In genomic region chr12:71201136-71201679, GRCh38 we compare ENCODE assay signal across 20 cellular contexts. TPM values are rescaled to one million over a fixed set of nuclear protein-coding genes. Genes with fewer than 3 reads are reported as not detected.
"Had no signal": no experiment of that assay in that cellular context is flagged by ENCODE, and none has a peak within 500 bp of the region (broad histone marks: within the 10 kb centered on the region; RNA-seq: fewer than 3 reads in every experiment).

No MANE protein-coding gene starts in this region.

- ATAC-seq: effector memory CD8-positive, alpha-beta T cell; natural killer cell treated with Interleukin-12 subunit alpha and Interleukin-12 subunit beta and Interleukin-15 and Interleukin-18, amount 100 ng/mL, for 72 hours had no signal

- H3K9me3 ChIP-seq: right atrium auricular region, vagina had no signal

- H3K27me3 ChIP-seq: right atrium auricular region, tibial nerve, vagina had no signal

- H3K36me3 Mint-ChIP-seq: natural killer cell treated with Interleukin-12 subunit alpha and Interleukin-12 subunit beta and Interleukin-15 and Interleukin-18, amount 100 ng/mL, for 72 hours had no signal

- H3K27ac ChIP-seq: epithelial cell of prostate, right atrium auricular region, tibial nerve, vagina had no signal

- H3K27ac Mint-ChIP-seq: activated naive CD4-positive, alpha-beta T cell treated with anti-CD3 and anti-CD28 coated beads for 36 hours; activated T-helper 2 cell treated with anti-CD3 and anti-CD28 coated beads, Interferon-gamma antibody, Interleukin-2, Interleukin-4, amounts not matched to agents 10 μg/mL and 5 μg/mL and 100 μg/mL, durations not matched to agents 14 hours and 24 hours and 36 hours; effector memory CD8-positive, alpha-beta T cell; natural killer cell treated with Interleukin-12 subunit alpha and Interleukin-12 subunit beta and Interleukin-15 and Interleukin-18, amount 100 ng/mL, for 72 hours had no signal

- H3K4me3 Mint-ChIP-seq: activated naive CD4-positive, alpha-beta T cell treated with anti-CD3 and anti-CD28 coated beads for 36 hours; effector memory CD8-positive, alpha-beta T cell; natural killer cell treated with Interleukin-12 subunit alpha and Interleukin-12 subunit beta and Interleukin-15 and Interleukin-18, amount 100 ng/mL, for 72 hours had no signal

- H3K9me3 Mint-ChIP-seq: activated naive CD4-positive, alpha-beta T cell treated with anti-CD3 and anti-CD28 coated beads for 36 hours; activated T-helper 2 cell treated with anti-CD3 and anti-CD28 coated beads, Interferon-gamma antibody, Interleukin-2, Interleukin-4, amounts not matched to agents 10 μg/mL and 5 μg/mL and 100 μg/mL, durations not matched to agents 14 hours and 24 hours and 36 hours; effector memory CD8-positive, alpha-beta T cell had no signal

- H3K36me3 ChIP-seq: right atrium auricular region, tibial nerve, vagina had no signal

- H3K4me3 ChIP-seq: right atrium auricular region, tibial nerve, vagina had no signal

- DNase-seq: activated CD4-positive, alpha-beta T cell treated with anti-CD3 and anti-CD28 coated beads for 1 hour; activated CD4-positive, alpha-beta T cell treated with anti-CD3 and anti-CD28 coated beads, Interleukin-2, amount 50 U/mL, for 48 hours; activated naive CD4-positive, alpha-beta T cell treated with anti-CD3 and anti-CD28 coated beads for 36 hours; dermis blood vessel endothelial cell; effector memory CD8-positive, alpha-beta T cell; foreskin melanocyte; mesendoderm; nucleus accumbens; posterior cingulate gyrus; stimulated activated CD4-positive, alpha-beta T cell treated with anti-CD3 and anti-CD28 coated beads, Interleukin-4, amount 100 ng/mL, for 24 hours; stimulated activated naive CD4-positive, alpha-beta T cell; substantia nigra had no signal

- H3K4me1 ChIP-seq: right atrium auricular region, tibial nerve, vagina had no signal

- H3K27me3 Mint-ChIP-seq: effector memory CD8-positive, alpha-beta T cell; natural killer cell treated with Interleukin-12 subunit alpha and Interleukin-12 subunit beta and Interleukin-15 and Interleukin-18, amount 100 ng/mL, for 72 hours had no signal

RNA-seq across cellular contexts. Expression of gene TSPAN8, which starts 43.4 kb away (rescaled TPM):
- total RNA-seq: activated naive CD4-positive, alpha-beta T cell treated with anti-CD3 and anti-CD28 coated beads for 36 hours; activated T-helper 2 cell treated with anti-CD3 and anti-CD28 coated beads, Interferon-gamma antibody, Interleukin-2, Interleukin-4, amounts not matched to agents 10 μg/mL and 5 μg/mL and 100 μg/mL, durations not matched to agents 14 hours and 24 hours and 36 hours; astrocyte; bronchial epithelial cell; dermis blood vessel endothelial cell; natural killer cell treated with Interleukin-12 subunit alpha and Interleukin-12 subunit beta and Interleukin-15 and Interleukin-18, amount 100 ng/mL, for 72 hours had no signal
